Comparison of ENCODE assay signal across 30 cellular contexts in genomic region chr13:98397861-98398260, GRCh38.
"Had no signal": no experiment of that assay in that cellular context is flagged by ENCODE, and none has a peak within 500 bp of the region (broad histone marks: within the 10 kb centered on the region; RNA-seq: fewer than 3 reads in every experiment).

No MANE protein-coding gene starts in this region.

- H3K27ac Mint-ChIP-seq: activated CD4-positive, alpha-beta memory T cell treated with anti-CD3 and anti-CD28 coated beads, Interleukin-2, amount 10 ng/mL, durations not matched to agents 7 days and 5 days; activated CD4-positive, alpha-beta T cell treated with anti-CD3 and anti-CD28 coated beads for 36 hours; activated CD4-positive, alpha-beta T cell treated with anti-CD3 and anti-CD28 coated beads, Interleukin-2, amount 10 ng/mL, durations not matched to agents 7 days and 5 days; activated CD8-positive, alpha-beta memory T cell treated with anti-CD3 and anti-CD28 coated beads, Interleukin-2, amount 10 ng/mL, durations not matched to agents 7 days and 5 days; activated CD8-positive, alpha-beta T cell treated with anti-CD3 and anti-CD28 coated beads, Interleukin-2, amount 10 ng/mL, durations not matched to agents 7 days and 5 days; activated naive CD4-positive, alpha-beta T cell treated with anti-CD3 and anti-CD28 coated beads for 36 hours; activated naive CD4-positive, alpha-beta T cell treated with anti-CD3 and anti-CD28 coated beads, Interleukin-2, amount 50 U/mL, for 72 hours; activated naive CD8-positive, alpha-beta T cell treated with anti-CD3 and anti-CD28 coated beads for 36 hours; activated T-cell treated with anti-CD3 and anti-CD28 coated beads, Interleukin-2, amount 50 U/mL, for 24 hours; activated T-helper 2 cell treated with anti-CD3 and anti-CD28 coated beads, Interferon-gamma antibody, Interleukin-2, Interleukin-4, amounts not matched to agents 10 μg/mL and 5 μg/mL and 100 μg/mL, durations not matched to agents 14 hours and 24 hours and 36 hours; T-cell; T-helper 17 cell had no signal

- H3K4me3 ChIP-seq: adrenal gland, body of pancreas, breast epithelium had no signal

- H3K27me3 ChIP-seq: adrenal gland, body of pancreas, brain microvascular endothelial cell, breast epithelium had no signal

- H3K36me3 ChIP-seq: breast epithelium had no signal

- H3K9me3 Mint-ChIP-seq: activated CD4-positive, alpha-beta memory T cell treated with anti-CD3 and anti-CD28 coated beads, Interleukin-2, amount 10 ng/mL, durations not matched to agents 7 days and 5 days; activated CD4-positive, alpha-beta T cell treated with anti-CD3 and anti-CD28 coated beads, Interleukin-2, amount 10 ng/mL, durations not matched to agents 7 days and 5 days; activated naive CD4-positive, alpha-beta T cell treated with anti-CD3 and anti-CD28 coated beads for 36 hours; activated naive CD4-positive, alpha-beta T cell treated with anti-CD3 and anti-CD28 coated beads, Interleukin-2, amount 50 U/mL, for 72 hours; activated naive CD8-positive, alpha-beta T cell treated with anti-CD3 and anti-CD28 coated beads for 36 hours; activated T-cell treated with anti-CD3 and anti-CD28 coated beads, Interleukin-2, amount 50 U/mL, for 24 hours; activated T-helper 2 cell treated with anti-CD3 and anti-CD28 coated beads, Interferon-gamma antibody, Interleukin-2, Interleukin-4, amounts not matched to agents 10 μg/mL and 5 μg/mL and 100 μg/mL, durations not matched to agents 14 hours and 24 hours and 36 hours; T-cell had no signal

- H3K36me3 Mint-ChIP-seq: activated CD8-positive, alpha-beta memory T cell treated with anti-CD3 and anti-CD28 coated beads, Interleukin-2, amount 10 ng/mL, durations not matched to agents 7 days and 5 days; activated naive CD4-positive, alpha-beta T cell treated with anti-CD3 and anti-CD28 coated beads, Interleukin-2, amount 50 U/mL, for 72 hours; activated naive CD8-positive, alpha-beta T cell treated with anti-CD3 and anti-CD28 coated beads for 36 hours; T-cell had no signal

- H3K4me1 Mint-ChIP-seq: activated CD4-positive, alpha-beta memory T cell treated with anti-CD3 and anti-CD28 coated beads, Interleukin-2, amount 10 ng/mL, durations not matched to agents 7 days and 5 days; activated CD4-positive, alpha-beta T cell treated with anti-CD3 and anti-CD28 coated beads for 36 hours; activated CD4-positive, alpha-beta T cell treated with anti-CD3 and anti-CD28 coated beads, Interleukin-2, amount 10 ng/mL, durations not matched to agents 7 days and 5 days; activated CD8-positive, alpha-beta memory T cell treated with anti-CD3 and anti-CD28 coated beads, Interleukin-2, amount 10 ng/mL, durations not matched to agents 7 days and 5 days; activated naive CD8-positive, alpha-beta T cell treated with anti-CD3 and anti-CD28 coated beads for 36 hours; T-cell had no signal

- H3K27me3 Mint-ChIP-seq: activated CD4-positive, alpha-beta T cell treated with anti-CD3 and anti-CD28 coated beads for 36 hours had no signal

- ATAC-seq: activated CD4-positive, alpha-beta T cell treated with anti-CD3 and anti-CD28 coated beads for 36 hours; activated CD4-positive, CD25-positive, alpha-beta regulatory T cell treated with anti-CD3 and anti-CD28 coated beads, Interleukin-2, amount 50 U/mL, for 24 hours; activated CD8-positive, alpha-beta memory T cell treated with anti-CD3 and anti-CD28 coated beads, Interleukin-2, amount 10 ng/mL, durations not matched to agents 7 days and 5 days; activated CD8-positive, alpha-beta T cell treated with anti-CD3 and anti-CD28 coated beads, Interleukin-2, amount 10 ng/mL, durations not matched to agents 7 days and 5 days; activated naive CD4-positive, alpha-beta T cell treated with anti-CD3 and anti-CD28 coated beads, Interleukin-2, amount 50 U/mL, for 72 hours; body of pancreas; T-cell; T-helper 17 cell had no signal

- H3K4me1 ChIP-seq: body of pancreas, breast epithelium had no signal

- H3K4me3 Mint-ChIP-seq: activated CD4-positive, alpha-beta memory T cell treated with anti-CD3 and anti-CD28 coated beads, Interleukin-2, amount 10 ng/mL, durations not matched to agents 7 days and 5 days; activated CD4-positive, alpha-beta T cell treated with anti-CD3 and anti-CD28 coated beads for 36 hours; activated CD4-positive, alpha-beta T cell treated with anti-CD3 and anti-CD28 coated beads, Interleukin-2, amount 10 ng/mL, durations not matched to agents 7 days and 5 days; activated CD8-positive, alpha-beta memory T cell treated with anti-CD3 and anti-CD28 coated beads, Interleukin-2, amount 10 ng/mL, durations not matched to agents 7 days and 5 days; activated CD8-positive, alpha-beta T cell treated with anti-CD3 and anti-CD28 coated beads, Interleukin-2, amount 10 ng/mL, durations not matched to agents 7 days and 5 days; activated naive CD4-positive, alpha-beta T cell treated with anti-CD3 and anti-CD28 coated beads for 36 hours; activated naive CD8-positive, alpha-beta T cell treated with anti-CD3 and anti-CD28 coated beads for 36 hours; activated T-cell treated with anti-CD3 and anti-CD28 coated beads, Interleukin-2, amount 50 U/mL, for 24 hours; T-cell; T-helper 17 cell had no signal

- H3K27ac ChIP-seq: adrenal gland, body of pancreas, brain microvascular endothelial cell, breast epithelium had no signal

- DNase-seq: activated CD4-positive, alpha-beta memory T cell treated with anti-CD3 and anti-CD28 coated beads, Interleukin-2, amount 10 ng/mL, durations not matched to agents 7 days and 5 days; activated CD4-positive, alpha-beta T cell treated with anti-CD3 and anti-CD28 coated beads for 1 hour; activated CD4-positive, alpha-beta T cell treated with anti-CD3 and anti-CD28 coated beads for 36 hours; activated CD4-positive, alpha-beta T cell treated with anti-CD3 and anti-CD28 coated beads for 48 hours; activated CD4-positive, alpha-beta T cell treated with anti-CD3 and anti-CD28 coated beads, Interleukin-2, amount 10 ng/mL, durations not matched to agents 7 days and 5 days; activated CD4-positive, alpha-beta T cell treated with anti-CD3 and anti-CD28 coated beads, Interleukin-2, amount 50 U/mL, for 48 hours; activated CD4-positive, CD25-positive, alpha-beta regulatory T cell; activated CD8-positive, alpha-beta memory T cell treated with anti-CD3 and anti-CD28 coated beads for 24 hours; activated CD8-positive, alpha-beta memory T cell treated with anti-CD3 and anti-CD28 coated beads, Interleukin-2, amount 10 ng/mL, durations not matched to agents 7 days and 5 days; activated CD8-positive, alpha-beta memory T cell treated with anti-CD3 and anti-CD28 coated beads, Interleukin-2, amount 50 U/mL, for 48 hours; activated CD8-positive, alpha-beta T cell treated with anti-CD3 and anti-CD28 coated beads, Interleukin-2, amount 10 ng/mL, durations not matched to agents 7 days and 5 days; activated effector memory CD4-positive, alpha-beta T cell treated with Interleukin-2 at 50 U/mL for 16 hours; activated gamma-delta T cell; activated naive CD4-positive, alpha-beta T cell treated with anti-CD3 and anti-CD28 coated beads for 36 hours; activated naive CD4-positive, alpha-beta T cell treated with anti-CD3 and anti-CD28 coated beads, Interleukin-2, amount 50 U/mL, for 16 hours; activated naive CD8-positive, alpha-beta T cell treated with anti-CD3 and anti-CD28 coated beads for 36 hours; activated T-cell treated with anti-CD3 and anti-CD28 coated beads, Interleukin-2, amount 50 U/mL, for 24 hours; activated T-cell treated with anti-CD3 and anti-CD28 coated beads, Interleukin-2, amount 50 U/mL, for 48 hours; adrenal gland; amniotic stem cell; aorta; body of pancreas; central memory CD4-positive, alpha-beta T cell; T-cell; T-helper 17 cell had no signal
